Comparison of ENCODE assay signal across 8 cellular contexts in genomic region chr9:128912270-128912853, GRCh38. TPM values are rescaled to one million over a fixed set of nuclear protein-coding genes. Genes with fewer than 3 reads are reported as not detected.
DNase-seq lines count a peak whose midpoint lies in the region; ATAC-seq and TF ChIP-seq lines count a peak whose summit lies in the region.

No MANE protein-coding gene starts in this region.

- H3K27me3 ChIP-seq in tibial artery = no peaks in the 10 kb centered on the region

- H3K36me3 Mint-ChIP-seq in activated CD8-positive, alpha-beta memory T cell treated with anti-CD3 and anti-CD28 coated beads, Interleukin-2, amount 10 ng/mL, durations not matched to agents 7 days and 5 days = peaks cover 31% of the 10 kb centered on the region

- H3K4me1 ChIP-seq in tibial artery = peaks cover 19 to 85% (median 84%) of the 10 kb centered on the region in 4 donors

- H3K27ac Mint-ChIP-seq in activated CD8-positive, alpha-beta memory T cell treated with anti-CD3 and anti-CD28 coated beads, Interleukin-2, amount 10 ng/mL, durations not matched to agents 7 days and 5 days = peak overlapping the region; percentile 52

- H3K9me3 Mint-ChIP-seq in activated CD8-positive, alpha-beta memory T cell treated with anti-CD3 and anti-CD28 coated beads, Interleukin-2, amount 10 ng/mL, durations not matched to agents 7 days and 5 days (ENCODE audit: low read depth) = no peaks in the 10 kb centered on the region

- peak overlapping the region in 1 of 2 donors; percentile 4 for H3K4me3 ChIP-seq in tibial artery

- H3K4me1 Mint-ChIP-seq in activated CD8-positive, alpha-beta memory T cell treated with anti-CD3 and anti-CD28 coated beads, Interleukin-2, amount 10 ng/mL, durations not matched to agents 7 days and 5 days = peaks cover 32% of the 10 kb centered on the region

- TF ChIP-seq CTCF in tibial artery (IDR thresholded peaks at IDR 0.05) = no peak

- CTCF ChIA-PET in activated CD8-positive, alpha-beta memory T cell treated with anti-CD3 and anti-CD28 coated beads, Interleukin-2, amount 10 ng/mL, durations not matched to agents 7 days and 5 days (lab: Charles Lee) = interaction anchor here (1.3 kb wide), 1 partner anchor 15 kb away, joined by 4 read pairs; no protein-coding TSS in a partner anchor

- no peak for ATAC-seq in activated CD8-positive, alpha-beta memory T cell treated with anti-CD3 and anti-CD28 coated beads, Interleukin-2, amount 10 ng/mL, durations not matched to agents 7 days and 5 days
- no peak for ATAC-seq in HG02870 (IDR thresholded peaks at IDR 0.05; ENCODE audit: unreplicated experiment)

- peak overlapping the region; percentile 91 to 95 for H3K27ac ChIP-seq in tibial artery

- intact Hi-C loops in tibial artery (cut with DNase I; ENCODE audit: low total_unique reads) = no loop called here

- H3K36me3 ChIP-seq in tibial artery = peaks cover 41 to 57% (median 53%) of the 10 kb centered on the region in 3 donors

- H3K27me3 Mint-ChIP-seq in activated CD8-positive, alpha-beta memory T cell treated with anti-CD3 and anti-CD28 coated beads, Interleukin-2, amount 10 ng/mL, durations not matched to agents 7 days and 5 days = no peaks in the 10 kb centered on the region

- no peak overlapping the region for H3K4me3 Mint-ChIP-seq in activated CD8-positive, alpha-beta memory T cell treated with anti-CD3 and anti-CD28 coated beads, Interleukin-2, amount 10 ng/mL, durations not matched to agents 7 days and 5 days

- H3K9me3 ChIP-seq in tibial artery = no peaks in the 10 kb centered on the region

- DNase-seq in activated CD8-positive, alpha-beta memory T cell treated with anti-CD3 and anti-CD28 coated beads, Interleukin-2, amount 10 ng/mL, durations not matched to agents 7 days and 5 days = no peak
- no peak for DNase-seq in activated CD8-positive, alpha-beta memory T cell treated with anti-CD3 and anti-CD28 coated beads, Interleukin-2, amount 50 U/mL, for 4 hours
- peak; percentile 95 for DNase-seq in astrocyte of the hippocampus (ENCODE audit: low read depth, low spot score)
- peak; percentile 84 for DNase-seq in kidney glomerular epithelial cell (lab: John Stamatoyannopoulos, UW)
- no peak for DNase-seq in tibial artery
- DNase-seq in GM19238 (ENCODE audit: insufficient read length, low spot score) = no peak
- DNase-seq in pons (ENCODE audit: low spot score) = no peak

RNA-seq across cellular contexts. Expression of gene PHYHD1, which starts 8.4 kb away (rescaled TPM):
- under 1 TPM; 0.47 to 0.63 TPM for total RNA-seq in activated CD8-positive, alpha-beta memory T cell treated with anti-CD3 and anti-CD28 coated beads, Interleukin-2, amount 10 ng/mL, durations not matched to agents 7 days and 5 days

RNA-seq across cellular contexts. Expression of gene LRRC8A, which starts 30.4 kb away (rescaled TPM):
- total RNA-seq in activated CD8-positive, alpha-beta memory T cell treated with anti-CD3 and anti-CD28 coated beads, Interleukin-2, amount 10 ng/mL, durations not matched to agents 7 days and 5 days = 10 to 100 TPM; 25.6 to 26.7 TPM

RNA-seq across cellular contexts. Expression of gene KYAT1, which starts 30.6 kb away (rescaled TPM):
- total RNA-seq in activated CD8-positive, alpha-beta memory T cell treated with anti-CD3 and anti-CD28 coated beads, Interleukin-2, amount 10 ng/mL, durations not matched to agents 7 days and 5 days = 10 to 100 TPM; 12.7 to 20.6 TPM

RNA-seq across cellular contexts. Expression of gene DOLK, which starts 35.0 kb away (rescaled TPM):
- 10 to 100 TPM in 1 of 2 experiments, 1 to 10 TPM in 1; 7.7 to 11.1 TPM for total RNA-seq in activated CD8-positive, alpha-beta memory T cell treated with anti-CD3 and anti-CD28 coated beads, Interleukin-2, amount 10 ng/mL, durations not matched to agents 7 days and 5 days

RNA-seq across cellular contexts. Expression of gene NUP188, which starts 35.1 kb away (rescaled TPM):
- total RNA-seq in activated CD8-positive, alpha-beta memory T cell treated with anti-CD3 and anti-CD28 coated beads, Interleukin-2, amount 10 ng/mL, durations not matched to agents 7 days and 5 days = 100 to 1,000 TPM in 1 of 2 experiments, 10 to 100 TPM in 1; 88.0 to 108 TPM

Comparison
In these comparisons a context has a peak if more than half of its experiments do, and no peak if none do; other contexts are left out.
1. DNase-seq: peak in astrocyte of the hippocampus (single experiment) and kidney glomerular epithelial cell (single experiment); none in activated CD8-positive, alpha-beta memory T cell treated with anti-CD3 and anti-CD28 coated beads, Interleukin-2, amount 10 ng/mL, durations not matched to agents 7 days and 5 days (single experiment), activated CD8-positive, alpha-beta memory T cell treated with anti-CD3 and anti-CD28 coated beads, Interleukin-2, amount 50 U/mL, for 4 hours (single experiment), tibial artery (0 of 2), GM19238 (single experiment) and pons (single experiment).